In the genomic region with DNA sequence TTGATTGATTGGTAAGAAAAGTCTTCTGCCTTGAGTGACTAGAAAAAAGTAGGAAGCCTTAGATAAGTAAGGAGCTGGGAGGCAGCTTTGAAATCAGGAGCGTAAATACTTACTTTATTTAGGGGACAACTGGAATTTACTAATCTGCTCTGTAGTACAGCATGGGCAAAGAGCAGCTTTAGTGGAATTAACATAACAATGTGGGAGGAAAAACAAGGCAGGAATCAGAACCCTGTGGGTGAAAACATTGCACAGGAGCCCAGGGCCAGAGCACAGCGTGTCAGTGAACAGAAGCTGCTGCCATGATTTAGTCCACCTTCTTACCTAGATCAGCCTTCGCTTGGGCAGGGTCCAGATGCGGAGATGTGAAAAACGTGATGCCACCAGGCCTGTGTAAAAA, we compare ENCODE assay signal across 17 cellular contexts.
"Had no signal": no experiment of that assay in that cellular context is flagged by ENCODE, and none has a peak within 500 bp of the region (broad histone marks: within the 10 kb centered on the region; RNA-seq: fewer than 3 reads in every experiment).

No MANE protein-coding gene starts in this region.

- H3K4me1 Mint-ChIP-seq: naive thymus-derived CD4-positive, alpha-beta T cell had no signal

- H3K4me1 ChIP-seq: esophagus muscularis mucosa, gastrocnemius medialis, pancreas had no signal

- H3K27me3 Mint-ChIP-seq: progenitor cell of endocrine pancreas had no signal

- H3K9me3 ChIP-seq: esophagus muscularis mucosa, gastrocnemius medialis, pancreas had no signal

- H3K4me3 Mint-ChIP-seq: naive thymus-derived CD4-positive, alpha-beta T cell had no signal

- H3K36me3 Mint-ChIP-seq: naive thymus-derived CD4-positive, alpha-beta T cell had no signal

- H3K27ac Mint-ChIP-seq: naive thymus-derived CD4-positive, alpha-beta T cell; progenitor cell of endocrine pancreas had no signal

- H3K4me3 ChIP-seq: dorsolateral prefrontal cortex, esophagus muscularis mucosa, gastrocnemius medialis, pancreas had no signal

- H3K9me3 Mint-ChIP-seq: naive thymus-derived CD4-positive, alpha-beta T cell had no signal

- H3K27me3 ChIP-seq: dorsolateral prefrontal cortex, esophagus muscularis mucosa, gastrocnemius medialis, pancreas had no signal

- DNase-seq: cortex of kidney; dorsolateral prefrontal cortex; effector CD8-positive, alpha-beta T cell; gastrocnemius medialis; mammary epithelial cell; naive thymus-derived CD4-positive, alpha-beta T cell; nucleus accumbens; pancreas; right cardiac atrium; small intestine; stimulated activated CD4-positive, alpha-beta T cell treated with anti-CD3 and anti-CD28 coated beads, Interleukin-12 subunit alpha, Interleukin-12 subunit beta, amount 100 ng/mL, for 4 hours; stimulated activated naive CD4-positive, alpha-beta T cell; trophoblast cell had no signal

- H3K27ac ChIP-seq: dorsolateral prefrontal cortex, epithelial cell of prostate, esophagus muscularis mucosa, gastrocnemius medialis, pancreas had no signal

- ATAC-seq: gastrocnemius medialis; left lobe of liver; naive thymus-derived CD4-positive, alpha-beta T cell; pancreas; right cardiac atrium had no signal

- H3K36me3 ChIP-seq: esophagus muscularis mucosa, gastrocnemius medialis, pancreas had no signal
